Comparison of ENCODE assay signal across 16 cellular contexts in genomic region chr4:22787753-22788389, GRCh38.
"Had no signal": no experiment of that assay in that cellular context is flagged by ENCODE, and none has a peak within 500 bp of the region (broad histone marks: within the 10 kb centered on the region; RNA-seq: fewer than 3 reads in every experiment).

No MANE protein-coding gene starts in this region.

- H3K27me3 Mint-ChIP-seq: activated naive CD4-positive, alpha-beta T cell treated with anti-CD3 and anti-CD28 coated beads, Interleukin-2, amount 10 ng/mL, durations not matched to agents 7 days and 5 days; central memory CD8-positive, alpha-beta T cell had no signal

- H3K4me3 ChIP-seq: coronary artery, esophagus squamous epithelium, psoas muscle, thoracic aorta, upper lobe of right lung had no signal

- H3K9me3 Mint-ChIP-seq: activated naive CD4-positive, alpha-beta T cell treated with anti-CD3 and anti-CD28 coated beads, Interleukin-2, amount 10 ng/mL, durations not matched to agents 7 days and 5 days; activated T-helper 2 cell treated with anti-CD3 and anti-CD28 coated beads, Interferon-gamma antibody, Interleukin-2, Interleukin-4, amounts not matched to agents 10 μg/mL and 5 μg/mL and 100 μg/mL, durations not matched to agents 14 hours and 24 hours and 36 hours; brain; nephron progenitor cell; T-helper 2 cell treated with Interferon-gamma antibody and Interleukin-4, amounts not matched to agents 5 μg/mL and 100 μg/mL, for 36 hours had no signal

- H3K27ac Mint-ChIP-seq: activated naive CD4-positive, alpha-beta T cell treated with anti-CD3 and anti-CD28 coated beads, Interleukin-2, amount 10 ng/mL, durations not matched to agents 7 days and 5 days; activated T-helper 2 cell treated with anti-CD3 and anti-CD28 coated beads, Interferon-gamma antibody, Interleukin-2, Interleukin-4, amounts not matched to agents 10 μg/mL and 5 μg/mL and 100 μg/mL, durations not matched to agents 14 hours and 24 hours and 36 hours; brain; nephron progenitor cell; T-helper 2 cell treated with Interferon-gamma antibody and Interleukin-4, amounts not matched to agents 5 μg/mL and 100 μg/mL, for 36 hours had no signal

- H3K4me1 Mint-ChIP-seq: activated naive CD4-positive, alpha-beta T cell treated with anti-CD3 and anti-CD28 coated beads, Interleukin-2, amount 10 ng/mL, durations not matched to agents 7 days and 5 days; brain; central memory CD8-positive, alpha-beta T cell; nephron progenitor cell had no signal

- H3K36me3 Mint-ChIP-seq: activated naive CD4-positive, alpha-beta T cell treated with anti-CD3 and anti-CD28 coated beads, Interleukin-2, amount 10 ng/mL, durations not matched to agents 7 days and 5 days; brain had no signal

- DNase-seq: activated CD4-positive, alpha-beta T cell treated with anti-CD3 and anti-CD28 coated beads, Interleukin-2, amount 50 U/mL, for 48 hours; activated naive CD4-positive, alpha-beta T cell treated with anti-CD3 and anti-CD28 coated beads, Interleukin-2, amount 10 ng/mL, durations not matched to agents 7 days and 5 days; effector CD4-positive, alpha-beta T cell; esophagus squamous epithelium; hypothalamus; mesendoderm; nephron progenitor cell; psoas muscle; upper lobe of right lung had no signal

- H3K4me3 Mint-ChIP-seq: activated naive CD4-positive, alpha-beta T cell treated with anti-CD3 and anti-CD28 coated beads, Interleukin-2, amount 10 ng/mL, durations not matched to agents 7 days and 5 days; brain; central memory CD8-positive, alpha-beta T cell; nephron progenitor cell; T-helper 2 cell treated with Interferon-gamma antibody and Interleukin-4, amounts not matched to agents 5 μg/mL and 100 μg/mL, for 36 hours had no signal

- ATAC-seq: psoas muscle, sciatic nerve, upper lobe of right lung had no signal
